10 cellular contexts compared by ENCODE assay signal in the genomic region with DNA sequence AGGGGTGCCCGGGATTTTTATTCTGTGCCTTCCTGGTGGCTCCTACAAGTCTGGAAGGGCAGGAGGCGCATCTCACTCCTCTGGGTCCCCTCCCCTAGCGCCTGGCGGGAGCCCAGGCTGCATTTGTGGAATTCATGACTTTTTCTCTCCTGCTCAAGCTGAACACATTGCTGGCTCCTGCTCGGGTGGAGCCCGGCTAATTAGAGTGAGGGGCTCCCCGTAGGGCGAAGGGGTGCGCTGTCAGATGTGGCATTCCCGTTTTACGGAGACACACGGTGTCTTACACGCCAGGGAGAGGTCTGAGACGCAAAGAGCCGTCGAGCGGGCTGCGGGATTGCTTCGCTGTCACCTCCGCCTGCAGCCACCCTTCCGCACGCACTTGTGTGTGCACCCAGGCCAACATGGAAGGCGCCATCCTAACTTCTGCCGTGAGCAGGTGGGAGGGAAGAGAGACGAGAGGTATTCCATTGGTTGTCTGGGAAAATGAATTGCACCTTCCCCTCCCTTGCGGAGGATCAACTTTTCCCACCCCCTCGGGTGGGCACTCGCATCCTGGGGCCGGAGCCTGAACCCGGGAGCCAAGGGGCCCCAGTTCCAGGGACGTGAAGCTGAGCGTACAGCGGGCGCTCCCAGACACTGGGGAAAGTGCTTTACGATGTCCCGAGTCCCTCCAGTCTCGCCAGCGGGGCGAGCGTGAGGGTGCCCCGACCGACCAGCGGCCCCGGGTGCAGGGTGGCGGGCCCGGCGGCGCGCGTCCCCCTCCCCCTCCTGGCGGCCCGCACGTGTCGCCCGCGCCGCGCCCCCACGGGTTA. TPM values are rescaled to one million over a fixed set of nuclear protein-coding genes. Genes with fewer than 3 reads are reported as not detected.
DNase-seq lines count a peak whose midpoint lies in the region; ATAC-seq and TF ChIP-seq lines count a peak whose summit lies in the region.
"Had no signal": no experiment of that assay in that cellular context is flagged by ENCODE, and none has a peak within 500 bp of the region (broad histone marks: within the 10 kb centered on the region; RNA-seq: fewer than 3 reads in every experiment).

No MANE protein-coding gene starts in this region.

- H3K9me3 ChIP-seq in left ventricle myocardium inferior (replicated peaks) (no peaks in the 10 kb centered on the region), right atrium auricular region (no peaks in the 10 kb centered on the region), iPS-20b (ENCODE audit: insufficient read depth, low read depth, low read length) (no peaks in the 10 kb centered on the region), upper lobe of right lung (no peaks in the 10 kb centered on the region)
- H3K9me3 ChIP-seq: Caco-2, mucosa of descending colon had no signal

- H3K27me3 Mint-ChIP-seq in activated CD8-positive, alpha-beta T cell treated with anti-CD3 and anti-CD28 coated beads, Interleukin-2, amount 10 ng/mL, durations not matched to agents 7 days and 5 days (ENCODE audit: low read depth), result no peaks in the 10 kb centered on the region

- no peaks in the 10 kb centered on the region for H3K36me3 ChIP-seq in left ventricle myocardium inferior
- H3K36me3 ChIP-seq in right atrium auricular region, result no peaks in the 10 kb centered on the region
- no peaks in the 10 kb centered on the region for H3K36me3 ChIP-seq in iPS-20b (ENCODE audit: insufficient read depth, low read depth, low read length)
- no peaks in the 10 kb centered on the region for H3K36me3 ChIP-seq in upper lobe of right lung

- H3K4me1 Mint-ChIP-seq in activated CD8-positive, alpha-beta T cell treated with anti-CD3 and anti-CD28 coated beads, Interleukin-2, amount 10 ng/mL, durations not matched to agents 7 days and 5 days (ENCODE audit: low read depth), result peaks cover 39% of the 10 kb centered on the region

- no peaks in the 10 kb centered on the region for H3K9me3 Mint-ChIP-seq in activated CD8-positive, alpha-beta T cell treated with anti-CD3 and anti-CD28 coated beads, Interleukin-2, amount 10 ng/mL, durations not matched to agents 7 days and 5 days (ENCODE audit: insufficient read depth)

- H3K4me3 Mint-ChIP-seq in activated CD8-positive, alpha-beta T cell treated with anti-CD3 and anti-CD28 coated beads, Interleukin-2, amount 10 ng/mL, durations not matched to agents 7 days and 5 days, result peak overlapping the region; percentile 73

- H3K27ac ChIP-seq in left ventricle myocardium inferior (replicated peaks) (no peak overlapping the region), right atrium auricular region (no peak overlapping the region), iPS-20b (ENCODE audit: low read length) (no peak overlapping the region), upper lobe of right lung (no peak overlapping the region)

- H3K27me3 ChIP-seq in left ventricle myocardium inferior (ENCODE audit: low read depth), result peaks cover 90% of the 10 kb centered on the region
- H3K27me3 ChIP-seq in right atrium auricular region, result peaks cover 3 to 7% of the 10 kb centered on the region in 2 donors
- H3K27me3 ChIP-seq in iPS-20b (ENCODE audit: insufficient read depth, low read length), result peaks cover 62% of the 10 kb centered on the region
- H3K27me3 ChIP-seq in upper lobe of right lung, result peaks cover 16% of the 10 kb centered on the region

- H3K4me3 ChIP-seq in left ventricle myocardium inferior, result peak overlapping the region; percentile 29
- H3K4me3 ChIP-seq in right atrium auricular region, result peak overlapping the region in 1 of 2 donors; percentile 19
- peak overlapping the region; percentile 72 for H3K4me3 ChIP-seq in iPS-20b (ENCODE audit: low read length)
- H3K4me3 ChIP-seq in upper lobe of right lung, result peak overlapping the region; percentile 28
- H3K4me3 ChIP-seq: mucosa of descending colon had no signal

- peak overlapping the region; percentile 79 for H3K27ac Mint-ChIP-seq in activated CD8-positive, alpha-beta T cell treated with anti-CD3 and anti-CD28 coated beads, Interleukin-2, amount 10 ng/mL, durations not matched to agents 7 days and 5 days

- intact Hi-C loops in left ventricle myocardium inferior (cut with micrococcal nuclease) (no loop called here), upper lobe of right lung (cut with DNase I) (no loop called here)

- H3K4me1 ChIP-seq in left ventricle myocardium inferior (peaks cover 6% of the 10 kb centered on the region), right atrium auricular region (no peaks in the 10 kb centered on the region), iPS-20b (ENCODE audit: insufficient read depth, low read length) (peaks cover 7% of the 10 kb centered on the region; the same call in 1 of the 2 replicates), upper lobe of right lung (peaks cover 4% of the 10 kb centered on the region)
- H3K4me1 ChIP-seq: Caco-2 had no signal

- POLR2A ChIA-PET in activated CD8-positive, alpha-beta T cell treated with anti-CD3 and anti-CD28 coated beads, Interleukin-2, amount 10 ng/mL, durations not matched to agents 7 days and 5 days (lab: Charles Lee), result interaction anchor here (2.0 kb wide), 1 partner anchor 158 kb away, joined by 6 read pairs; no protein-coding TSS in a partner anchor

- TF ChIP-seq CTCF in left ventricle myocardium inferior (IDR thresholded peaks at IDR 0.05; ENCODE audit: borderline replicate concordance), result no peak
- TF ChIP-seq CTCF in right atrium auricular region (IDR thresholded peaks at IDR 0.05), result no peak
- no peak for TF ChIP-seq CTCF in upper lobe of right lung (IDR thresholded peaks at IDR 0.05)

- CTCF ChIA-PET in activated CD8-positive, alpha-beta T cell treated with anti-CD3 and anti-CD28 coated beads, Interleukin-2, amount 10 ng/mL, durations not matched to agents 7 days and 5 days (lab: Charles Lee), result interaction anchor here (1.0 kb wide), 1 partner anchor 66 kb away, joined by 3 read pairs; no protein-coding TSS in a partner anchor

- peaks cover 36% of the 10 kb centered on the region for H3K36me3 Mint-ChIP-seq in activated CD8-positive, alpha-beta T cell treated with anti-CD3 and anti-CD28 coated beads, Interleukin-2, amount 10 ng/mL, durations not matched to agents 7 days and 5 days (ENCODE audit: low read depth)

- ATAC-seq in activated CD8-positive, alpha-beta T cell treated with anti-CD3 and anti-CD28 coated beads, Interleukin-2, amount 10 ng/mL, durations not matched to agents 7 days and 5 days, result peak; percentile 3
- ATAC-seq in upper lobe of right lung (no peak), GM18498 (IDR thresholded peaks at IDR 0.05; ENCODE audit: unreplicated experiment) (no peak)

- no peak overlapping the region for H3K9ac ChIP-seq in iPS-20b (ENCODE audit: low read depth, low read length)

- DNase-seq in left ventricle myocardium inferior (no peak), right atrium auricular region (ENCODE audit: low spot score) (no peak), upper lobe of right lung (no peak), nucleus accumbens (lab: John Stamatoyannopoulos, UW) (no peak), SKM-1 (lab: John Stamatoyannopoulos, UW; ENCODE audit: unreplicated experiment) (no peak)
- DNase-seq in activated CD8-positive, alpha-beta T cell treated with anti-CD3 and anti-CD28 coated beads, Interleukin-2, amount 10 ng/mL, durations not matched to agents 7 days and 5 days, result no peak
- DNase-seq: Caco-2 had no signal

RNA-seq across cellular contexts. Expression of a gene that starts 1.2 kb away (rescaled TPM):
- total RNA-seq in left ventricle myocardium inferior (2.1 TPM), right atrium auricular region (1 to 10 TPM; 1.7 to 9.7 TPM), upper lobe of right lung (41.4 TPM)
- 100 to 1,000 TPM; 370 to 374 TPM for total RNA-seq in activated CD8-positive, alpha-beta T cell treated with anti-CD3 and anti-CD28 coated beads, Interleukin-2, amount 10 ng/mL, durations not matched to agents 7 days and 5 days
- total RNA-seq: Caco-2 had no signal
